22 cellular contexts compared by ENCODE assay signal in the genomic region with DNA sequence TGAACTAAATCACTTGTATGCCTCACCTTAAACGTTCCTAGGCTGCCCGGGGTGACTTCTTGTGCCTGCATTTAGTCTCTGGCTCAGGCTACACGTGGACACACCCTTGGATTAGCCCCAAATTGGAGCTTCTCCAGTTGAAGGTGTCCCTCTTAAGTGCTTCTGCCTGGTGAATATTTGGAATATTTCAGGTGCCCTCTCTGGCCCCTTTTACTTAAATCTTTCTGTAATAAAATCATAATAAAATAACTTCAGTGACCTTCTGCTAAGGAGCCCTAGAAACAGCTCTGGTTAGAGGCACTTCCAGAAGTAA.
DNase-seq lines count a peak whose midpoint lies in the region; ATAC-seq, FAIRE-seq and TF ChIP-seq lines count a peak whose summit lies in the region.
"Had no signal": no experiment of that assay in that cellular context is flagged by ENCODE, and none has a peak within 500 bp of the region (broad histone marks: within the 10 kb centered on the region; RNA-seq: fewer than 3 reads in every experiment).

No MANE protein-coding gene starts in this region.

- peak overlapping the region in 3 of 5 donors; percentile 4 to 82 (median 54) for H3K27ac ChIP-seq in adrenal gland
- H3K27ac ChIP-seq in kidney (ENCODE audit: low read depth in 2 of 2, low read length in 2 of 2), result peak overlapping the region; percentile 38 to 66
- H3K27ac ChIP-seq in gastrocnemius medialis, result peak overlapping the region; percentile 59 to 99 (median 79)
- H3K27ac ChIP-seq in CD8-positive, alpha-beta memory T cell (ENCODE audit: low read depth, low read length), result no peak overlapping the region
- H3K27ac ChIP-seq in body of pancreas, result no peak overlapping the region
- H3K27ac ChIP-seq in OCI-LY7 (ENCODE audit: low read depth, low read length, poor library complexity, severe bottlenecking), result no peak overlapping the region
- H3K27ac ChIP-seq: cardiac muscle cell, HL-60 had no signal

- in situ Hi-C loops in gastrocnemius medialis (cut with MboI; ENCODE audit: low sequenced_read_pairs in 4 of 4), result loop anchor here (5.0 to 10.0 kb wide), 4 partner anchors 106 to 146 kb away; no protein-coding TSS in a partner anchor

- CTCF ChIA-PET in CD8-positive, alpha-beta memory T cell (lab: Charles Lee), result interaction anchor here (0.8 to 3.4 kb wide), 3 partner anchors 68 to 137 kb away, joined by 3 to 11 read pairs (median 6); no protein-coding TSS in a partner anchor
- CTCF ChIA-PET in OCI-LY7 (lab: Charles Lee; ENCODE audit: unreplicated experiment), result no interaction called here

- H3K9me2 ChIP-seq in OCI-LY7 (ENCODE audit: insufficient read depth, low read length), result no peaks in the 10 kb centered on the region

- no peak overlapping the region for H3K9ac ChIP-seq in kidney (ENCODE audit: low read length in 2 of 2)

- no peaks in the 10 kb centered on the region for H3K27me3 ChIP-seq in adrenal gland
- no peaks in the 10 kb centered on the region for H3K27me3 ChIP-seq in gastrocnemius medialis
- H3K27me3 ChIP-seq in CD8-positive, alpha-beta memory T cell (ENCODE audit: insufficient read depth, low read length, poor library complexity, severe bottlenecking), result no peaks in the 10 kb centered on the region
- H3K27me3 ChIP-seq in body of pancreas, result no peaks in the 10 kb centered on the region
- H3K27me3 ChIP-seq: cardiac muscle cell, heart right ventricle had no signal

- H3K4me2 ChIP-seq in OCI-LY7 (ENCODE audit: low read length), result no peak overlapping the region

- H2AFZ ChIP-seq in OCI-LY7 (ENCODE audit: low read length), result no peak overlapping the region

- H4K20me1 ChIP-seq in OCI-LY7 (ENCODE audit: insufficient read depth, low read length), result no peaks in the 10 kb centered on the region

- TF ChIP-seq POLR2A in adrenal gland (IDR thresholded peaks at IDR 0.05) (no peak), gastrocnemius medialis (IDR thresholded peaks at IDR 0.05) (no peak), body of pancreas (IDR thresholded peaks at IDR 0.05) (no peak)

- WGBS in adrenal gland, 4 donors, result 7 to 34% (median 29%) methylated on average over 3 of the region's 3 CpGs
- WGBS in body of pancreas, 2 donors, result 16 to 43% methylated on average over 3 of the region's 3 CpGs

- DNase-seq in EH (ENCODE audit: low read depth) (peak; percentile 67), adrenal gland (peak in 3 of 7 donors; percentile 36 to 73 (median 58)), kidney (no peak), gastrocnemius medialis (peak; percentile 33 to 76), body of pancreas (no peak), OCI-LY7 (ENCODE audit: low spot score) (no peak)
- no peak for DNase-seq in CD8-positive, alpha-beta memory T cell
- DNase-seq: activated CD4-positive, alpha-beta T cell treated with anti-CD3 and anti-CD28 coated beads for 36 hours; activated naive CD8-positive, alpha-beta T cell treated with anti-CD3 and anti-CD28 coated beads, Interleukin-2, amount 50 U/mL, for 24 hours; CD4-positive, CD25-positive, alpha-beta regulatory T cell; NCI-H1930; NCI-H446 treated with DMSO at 0.1 percent for 48 hours; stimulated activated CD4-positive, alpha-beta T cell treated with anti-CD3 and anti-CD28 coated beads, Interleukin-4, amount 100 ng/mL, for 4 hours; SW 1271 had no signal

- H3K36me3 ChIP-seq in adrenal gland (replicated peaks in 1 of 2) (no peaks in the 10 kb centered on the region), kidney (ENCODE audit: control insufficient read depth in 1 of 2, insufficient read depth in 2 of 2, low read length in 2 of 2) (no peaks in the 10 kb centered on the region), gastrocnemius medialis (no peaks in the 10 kb centered on the region), body of pancreas (replicated peaks in 1 of 2; ENCODE audit: insufficient read depth in 1 of 2, low read depth in 2 of 2) (no peaks in the 10 kb centered on the region), OCI-LY7 (ENCODE audit: insufficient read depth, low read length) (no peaks in the 10 kb centered on the region)
- H3K36me3 ChIP-seq in CD8-positive, alpha-beta memory T cell (ENCODE audit: insufficient read depth, low read length), result no peaks in the 10 kb centered on the region
- H3K36me3 ChIP-seq: cardiac muscle cell, HAP-1, heart right ventricle had no signal

- no peaks in the 10 kb centered on the region for H3K79me2 ChIP-seq in OCI-LY7 (ENCODE audit: insufficient read depth, low read depth, low read length)

- no peaks in the 10 kb centered on the region for H3K9me3 Mint-ChIP-seq in CD8-positive, alpha-beta memory T cell
- H3K9me3 Mint-ChIP-seq: activated naive CD8-positive, alpha-beta T cell treated with anti-CD3 and anti-CD28 coated beads, Interleukin-2, amount 50 U/mL, for 24 hours; activated T-helper 17 cell treated with anti-CD3 and anti-CD28 coated beads, Interleukin-2, amount 50 U/mL, for 72 hours; CD4-positive, CD25-positive, alpha-beta regulatory T cell had no signal

- intact Hi-C loops in adrenal gland (cut with DNase I) (loop anchor here (5.0 to 10.0 kb wide), 3 partner anchors 114 to 144 kb away; no protein-coding TSS in a partner anchor), kidney (cut with DNase I) (no loop called here), gastrocnemius medialis (cut with DNase I; ENCODE audit: low total_unique reads) (loop anchor here (10.0 kb wide), 1 partner anchor 1104 kb away; no protein-coding TSS in a partner anchor), body of pancreas (cut with DNase I) (no loop called here), OCI-LY7 (cut with micrococcal nuclease; ENCODE audit: unreplicated experiment) (no loop called here)

- peak; percentile 16 to 22 for ATAC-seq in gastrocnemius medialis
- no peak for ATAC-seq in body of pancreas
- ATAC-seq in HG02610 (IDR thresholded peaks at IDR 0.05; ENCODE audit: unreplicated experiment), result no peak
- ATAC-seq: activated CD4-positive, alpha-beta T cell treated with anti-CD3 and anti-CD28 coated beads for 36 hours; activated naive CD8-positive, alpha-beta T cell treated with anti-CD3 and anti-CD28 coated beads, Interleukin-2, amount 50 U/mL, for 24 hours; activated T-helper 17 cell treated with anti-CD3 and anti-CD28 coated beads, Interleukin-2, amount 50 U/mL, for 72 hours; heart right ventricle had no signal

- TF ChIP-seq CTCF in adrenal gland (IDR thresholded peaks at IDR 0.05) (no peak), kidney (IDR thresholded peaks at IDR 0.05; ENCODE audit: borderline replicate concordance, extremely low read depth, insufficient read depth) (no peak), gastrocnemius medialis (IDR thresholded peaks at IDR 0.05 in 4 of 5, conservative IDR thresholded peaks at IDR 0.05 in 1 of 5) (no peak), body of pancreas (IDR thresholded peaks at IDR 0.05) (no peak), OCI-LY7 (conservative IDR thresholded peaks at IDR 0.05; ENCODE audit: low read length) (no peak)

- no peak overlapping the region for H3K4me3 ChIP-seq in adrenal gland
- no peak overlapping the region for H3K4me3 ChIP-seq in kidney (ENCODE audit: low read length in 2 of 2)
- H3K4me3 ChIP-seq in gastrocnemius medialis, result no peak overlapping the region
- H3K4me3 ChIP-seq in CD8-positive, alpha-beta memory T cell (ENCODE audit: low read length), result no peak overlapping the region
- no peak overlapping the region for H3K4me3 ChIP-seq in body of pancreas
- no peak overlapping the region for H3K4me3 ChIP-seq in OCI-LY7 (ENCODE audit: low read depth, low read length, poor library complexity, severe bottlenecking)
- H3K4me3 ChIP-seq: cardiac muscle cell, HAP-1, heart right ventricle had no signal

- BruUV-seq in OCI-LY7 (replicated peaks; lab: Mats Ljungman, UMichigan), result no TSS peak

- no peak for FAIRE-seq in kidney (lab: Jason Lieb, UNC)
- FAIRE-seq: GM12892, TTC549 had no signal

- no peaks in the 10 kb centered on the region for H3K36me3 Mint-ChIP-seq in CD8-positive, alpha-beta memory T cell
- H3K36me3 Mint-ChIP-seq: CD4-positive, CD25-positive, alpha-beta regulatory T cell had no signal

- H3K27ac Mint-ChIP-seq in CD8-positive, alpha-beta memory T cell, result no peak overlapping the region
- H3K27ac Mint-ChIP-seq: activated CD4-positive, alpha-beta T cell treated with anti-CD3 and anti-CD28 coated beads for 36 hours; activated naive CD8-positive, alpha-beta T cell treated with anti-CD3 and anti-CD28 coated beads, Interleukin-2, amount 50 U/mL, for 24 hours; activated T-helper 17 cell treated with anti-CD3 and anti-CD28 coated beads, Interleukin-2, amount 50 U/mL, for 72 hours had no signal

- no peaks in the 10 kb centered on the region for H3K27me3 Mint-ChIP-seq in CD8-positive, alpha-beta memory T cell
- H3K27me3 Mint-ChIP-seq: activated naive CD8-positive, alpha-beta T cell treated with anti-CD3 and anti-CD28 coated beads, Interleukin-2, amount 50 U/mL, for 24 hours; activated T-helper 17 cell treated with anti-CD3 and anti-CD28 coated beads, Interleukin-2, amount 50 U/mL, for 72 hours had no signal

- H3K9me3 ChIP-seq in adrenal gland (replicated peaks in 1 of 3) (no peaks in the 10 kb centered on the region), kidney (ENCODE audit: control insufficient read depth in 1 of 2, low read length in 2 of 2) (no peaks in the 10 kb centered on the region), gastrocnemius medialis (no peaks in the 10 kb centered on the region), body of pancreas (no peaks in the 10 kb centered on the region), OCI-LY7 (ENCODE audit: low read length) (no peaks in the 10 kb centered on the region)
- H3K9me3 ChIP-seq in CD8-positive, alpha-beta memory T cell (ENCODE audit: low read length), result no peaks in the 10 kb centered on the region
- H3K9me3 ChIP-seq: HAP-1, heart right ventricle had no signal

- peaks cover 10 to 19% (median 18%) of the 10 kb centered on the region in 3 donors for H3K4me1 Mint-ChIP-seq in CD8-positive, alpha-beta memory T cell
- H3K4me1 Mint-ChIP-seq: activated T-helper 17 cell treated with anti-CD3 and anti-CD28 coated beads, Interleukin-2, amount 50 U/mL, for 72 hours; CD4-positive, CD25-positive, alpha-beta regulatory T cell had no signal

- POLR2A ChIA-PET in CD8-positive, alpha-beta memory T cell (lab: Charles Lee), result no interaction called here
- POLR2A ChIA-PET in OCI-LY7 (lab: Charles Lee), result interaction anchor here (1.1 kb wide), 1 partner anchor 10 kb away, joined by 3 read pairs; no protein-coding TSS in a partner anchor

- no peak overlapping the region for H3K4me3 Mint-ChIP-seq in CD8-positive, alpha-beta memory T cell
- H3K4me3 Mint-ChIP-seq: activated CD4-positive, alpha-beta T cell treated with anti-CD3 and anti-CD28 coated beads for 36 hours; activated naive CD8-positive, alpha-beta T cell treated with anti-CD3 and anti-CD28 coated beads, Interleukin-2, amount 50 U/mL, for 24 hours; activated T-helper 17 cell treated with anti-CD3 and anti-CD28 coated beads, Interleukin-2, amount 50 U/mL, for 72 hours; CD4-positive, CD25-positive, alpha-beta regulatory T cell had no signal

- H3K4me1 ChIP-seq in adrenal gland (replicated peaks in 1 of 2) (peaks cover 20 to 78% of the 10 kb centered on the region in 2 donors), kidney (ENCODE audit: control insufficient read depth in 1 of 2, insufficient read depth in 1 of 2, low read depth in 1 of 2, low read length in 2 of 2) (peaks cover 21 to 48% of the 10 kb centered on the region in 2 donors), gastrocnemius medialis (peaks cover 60 to 75% of the 10 kb centered on the region in 2 donors), body of pancreas (peaks cover 15% of the 10 kb centered on the region), OCI-LY7 (ENCODE audit: insufficient read depth, low read length, poor library complexity, severe bottlenecking) (no peaks in the 10 kb centered on the region)
- peaks cover 5% of the 10 kb centered on the region for H3K4me1 ChIP-seq in CD8-positive, alpha-beta memory T cell (ENCODE audit: insufficient read depth, low read length)
- H3K4me1 ChIP-seq: HAP-1 had no signal

Comparison
In these comparisons a context has a peak if more than half of its experiments do, and no peak if none do; other contexts are left out.
1. DNase-seq: peak in EH (single experiment) and gastrocnemius medialis (2 of 2); none in kidney (single experiment), CD8-positive, alpha-beta memory T cell (0 of 5), body of pancreas (0 of 4) and OCI-LY7 (single experiment).
2. H3K27ac ChIP-seq: peak in adrenal gland (3 of 5), kidney (2 of 2) and gastrocnemius medialis (4 of 4); none in CD8-positive, alpha-beta memory T cell (single experiment), body of pancreas (0 of 4) and OCI-LY7 (single experiment).
3. ATAC-seq: peak in gastrocnemius medialis (2 of 2); none in body of pancreas (single experiment) and HG02610 (single experiment).
4. intact Hi-C loops: an anchor here in adrenal gland (5.0 to 10.0 kb wide) and gastrocnemius medialis (10.0 kb wide); none called in kidney, body of pancreas and OCI-LY7.